19 cellular contexts compared by ENCODE assay signal in the genomic region with DNA sequence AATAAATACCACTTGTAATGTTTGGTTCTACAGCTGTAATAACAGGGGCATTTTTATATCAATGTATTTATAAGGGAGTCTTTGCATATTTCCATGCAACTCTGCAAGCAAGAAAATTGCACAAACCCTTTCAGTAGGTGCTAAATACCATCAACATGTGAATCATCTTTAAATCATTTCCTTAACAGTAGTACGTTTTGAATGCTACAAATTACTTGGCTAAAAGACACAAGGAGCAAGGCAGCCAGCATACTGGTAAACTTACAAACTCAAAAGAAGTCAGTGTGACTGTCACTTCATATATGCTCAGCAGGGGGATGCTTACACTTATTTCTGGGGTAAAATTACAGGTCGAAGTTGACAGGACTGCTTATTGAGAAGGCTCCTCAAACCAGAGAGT.
DNase-seq lines count a peak whose midpoint lies in the region; ATAC-seq and TF ChIP-seq lines count a peak whose summit lies in the region.
"Had no signal": no experiment of that assay in that cellular context is flagged by ENCODE, and none has a peak within 500 bp of the region (broad histone marks: within the 10 kb centered on the region; RNA-seq: fewer than 3 reads in every experiment).

No MANE protein-coding gene starts in this region.

- H3K27me3 Mint-ChIP-seq in CD4-positive, alpha-beta memory T cell, result peaks cover 0 to 5% of the 10 kb centered on the region in 2 donors
- H3K27me3 Mint-ChIP-seq: activated naive CD4-positive, alpha-beta T cell treated with anti-CD3 and anti-CD28 coated beads, Interleukin-2, amount 10 ng/mL, durations not matched to agents 7 days and 5 days had no signal

- peaks cover 0 to 10% (median 4%) of the 10 kb centered on the region in 8 donors for H3K9me3 Mint-ChIP-seq in CD4-positive, alpha-beta memory T cell
- H3K9me3 Mint-ChIP-seq: activated naive CD4-positive, alpha-beta T cell treated with anti-CD3 and anti-CD28 coated beads, Interleukin-2, amount 10 ng/mL, durations not matched to agents 7 days and 5 days had no signal

- no peak for TF ChIP-seq POLR2A in tibial nerve (IDR thresholded peaks at IDR 0.05)

- TF ChIP-seq EP300 in tibial nerve (IDR thresholded peaks at IDR 0.05), result no peak

- POLR2A ChIA-PET in BJ (lab: Charles Lee), result interaction anchor here (0.5 to 0.9 kb wide), 2 partner anchors 16 to 241 kb away, joined by 3 to 6 read pairs; no protein-coding TSS in a partner anchor
- POLR2A ChIA-PET in RWPE1 (lab: Yijun Ruan, JAX; ENCODE audit: low non-redundant PET), result no interaction called here
- POLR2A ChIA-PET in CD4-positive, alpha-beta memory T cell (lab: Charles Lee; ENCODE audit: partially characterized antibody), result no interaction called here

- H3K27ac ChIP-seq in RWPE1 (peak overlapping the region; percentile 73), tibial nerve (no peak overlapping the region)
- no peak overlapping the region for H3K27ac ChIP-seq in CD4-positive, alpha-beta memory T cell (ENCODE audit: low read depth, low read length)
- H3K27ac ChIP-seq: C4-2B, gastrocnemius medialis, parathyroid adenoma had no signal

- H3K9me3 ChIP-seq in CD4-positive, alpha-beta memory T cell (ENCODE audit: control insufficient read depth in 1 of 2, low read length in 2 of 2), result no peaks in the 10 kb centered on the region
- peaks cover 0 to 4% (median 0%) of the 10 kb centered on the region in 4 donors for H3K9me3 ChIP-seq in tibial nerve
- H3K9me3 ChIP-seq: gastrocnemius medialis had no signal

- no peak overlapping the region for H3K4me3 ChIP-seq in BJ (ENCODE audit: low read depth, low read length)
- no peak overlapping the region for H3K4me3 ChIP-seq in epithelial cell of esophagus (ENCODE audit: low read length)
- H3K4me3 ChIP-seq in CD4-positive, alpha-beta memory T cell (ENCODE audit: low read length in 2 of 2), result no peak overlapping the region
- no peak overlapping the region for H3K4me3 ChIP-seq in tibial nerve
- H3K4me3 ChIP-seq: gastrocnemius medialis had no signal

- intact Hi-C loops in CD4-positive, alpha-beta memory T cell (cut with micrococcal nuclease), result no loop called here

- no peak for TF ChIP-seq CTCF in BJ (IDR thresholded peaks at IDR 0.05; ENCODE audit: insufficient read depth, low read depth, low read length)
- TF ChIP-seq CTCF in RWPE1 (conservative IDR thresholded peaks at IDR 0.05; ENCODE audit: low read depth), result no peak
- TF ChIP-seq CTCF in epithelial cell of esophagus (IDR thresholded peaks at IDR 0.05; ENCODE audit: insufficient read depth, low read depth, low read length, missing control alignments), result no peak
- TF ChIP-seq CTCF in tibial nerve (IDR thresholded peaks at IDR 0.05), result no peak

- H3K4me3 Mint-ChIP-seq in CD4-positive, alpha-beta memory T cell, result no peak overlapping the region
- H3K4me3 Mint-ChIP-seq: activated naive CD4-positive, alpha-beta T cell treated with anti-CD3 and anti-CD28 coated beads, Interleukin-2, amount 10 ng/mL, durations not matched to agents 7 days and 5 days had no signal

- no peaks in the 10 kb centered on the region for H3K36me3 ChIP-seq in BJ (ENCODE audit: control insufficient read depth, insufficient read depth, low read length)
- H3K36me3 ChIP-seq in CD4-positive, alpha-beta memory T cell (ENCODE audit: insufficient read depth, low read length), result no peaks in the 10 kb centered on the region
- H3K36me3 ChIP-seq in tibial nerve, result no peaks in the 10 kb centered on the region
- H3K36me3 ChIP-seq: gastrocnemius medialis had no signal

- no peaks in the 10 kb centered on the region for H3K4me1 Mint-ChIP-seq in CD4-positive, alpha-beta memory T cell
- H3K4me1 Mint-ChIP-seq: activated naive CD4-positive, alpha-beta T cell treated with anti-CD3 and anti-CD28 coated beads, Interleukin-2, amount 10 ng/mL, durations not matched to agents 7 days and 5 days had no signal

- no peak for ATAC-seq in activated CD4-positive, CD25-positive, alpha-beta regulatory T cell treated with anti-CD3 and anti-CD28 coated beads, Interleukin-2, amount 50 U/mL, for 24 hours
- ATAC-seq: gastrocnemius medialis, Panc1 had no signal

- H3K27me3 ChIP-seq in BJ (ENCODE audit: control insufficient read depth, insufficient read depth, low read length) (no peaks in the 10 kb centered on the region), tibial nerve (no peaks in the 10 kb centered on the region)
- H3K27me3 ChIP-seq in CD4-positive, alpha-beta memory T cell (ENCODE audit: insufficient read depth, low read length), result no peaks in the 10 kb centered on the region
- H3K27me3 ChIP-seq: gastrocnemius medialis had no signal

- no peaks in the 10 kb centered on the region for H3K36me3 Mint-ChIP-seq in CD4-positive, alpha-beta memory T cell
- H3K36me3 Mint-ChIP-seq: activated naive CD4-positive, alpha-beta T cell treated with anti-CD3 and anti-CD28 coated beads, Interleukin-2, amount 10 ng/mL, durations not matched to agents 7 days and 5 days had no signal

- 60 to 69% methylated on average over 2 of the region's 2 CpGs for WGBS in tibial nerve, 2 donors

- H3K27ac Mint-ChIP-seq in CD4-positive, alpha-beta memory T cell, result no peak overlapping the region
- H3K27ac Mint-ChIP-seq: activated naive CD4-positive, alpha-beta T cell treated with anti-CD3 and anti-CD28 coated beads, Interleukin-2, amount 10 ng/mL, durations not matched to agents 7 days and 5 days had no signal

- no peaks in the 10 kb centered on the region for H3K4me1 ChIP-seq in CD4-positive, alpha-beta memory T cell (ENCODE audit: insufficient read depth, low read length)
- no peaks in the 10 kb centered on the region for H3K4me1 ChIP-seq in tibial nerve
- H3K4me1 ChIP-seq: gastrocnemius medialis, parathyroid adenoma had no signal

- CTCF ChIA-PET in BJ (lab: Yijun Ruan, JAX), result interaction anchor here (0.7 kb wide), 1 partner anchor 18 kb away, joined by 3 read pairs; no protein-coding TSS in a partner anchor
- CTCF ChIA-PET in RWPE1 (lab: Yijun Ruan, JAX), result no interaction called here
- CTCF ChIA-PET in CD4-positive, alpha-beta memory T cell (lab: Charles Lee; ENCODE audit: partially characterized antibody), result no interaction called here

- DNase-seq in BJ (ENCODE audit: low read depth) (peak; percentile 69), RWPE1 (ENCODE audit: low spot score) (peak; percentile 57), epithelial cell of esophagus (ENCODE audit: low read depth) (peak; percentile 75), non-pigmented ciliary epithelial cell (ENCODE audit: low read depth) (peak; percentile 67), tibial nerve (ENCODE audit: low spot score in 2 of 2) (no peak), iPS-NIHi7 (ENCODE audit: extremely low spot score) (no peak)
- DNase-seq in CD4-positive, alpha-beta memory T cell, result no peak
- DNase-seq: activated CD4-positive, CD25-positive, alpha-beta regulatory T cell; activated naive CD4-positive, alpha-beta T cell treated with anti-CD3 and anti-CD28 coated beads, Interleukin-2, amount 10 ng/mL, durations not matched to agents 7 days and 5 days; cerebellar nuclear complex; DND-41; gastrocnemius medialis; NCI-H146; NCI-H524; T-helper 1 cell had no signal

Comparison
In these comparisons a context has a peak if more than half of its experiments do, and no peak if none do; other contexts are left out.
1. DNase-seq: peak in BJ (single experiment), RWPE1 (single experiment), epithelial cell of esophagus (single experiment) and non-pigmented ciliary epithelial cell (single experiment); none in CD4-positive, alpha-beta memory T cell (0 of 5), tibial nerve (0 of 2) and iPS-NIHi7 (single experiment).